1 cellular context compared by ENCODE assay signal in the genomic region with DNA sequence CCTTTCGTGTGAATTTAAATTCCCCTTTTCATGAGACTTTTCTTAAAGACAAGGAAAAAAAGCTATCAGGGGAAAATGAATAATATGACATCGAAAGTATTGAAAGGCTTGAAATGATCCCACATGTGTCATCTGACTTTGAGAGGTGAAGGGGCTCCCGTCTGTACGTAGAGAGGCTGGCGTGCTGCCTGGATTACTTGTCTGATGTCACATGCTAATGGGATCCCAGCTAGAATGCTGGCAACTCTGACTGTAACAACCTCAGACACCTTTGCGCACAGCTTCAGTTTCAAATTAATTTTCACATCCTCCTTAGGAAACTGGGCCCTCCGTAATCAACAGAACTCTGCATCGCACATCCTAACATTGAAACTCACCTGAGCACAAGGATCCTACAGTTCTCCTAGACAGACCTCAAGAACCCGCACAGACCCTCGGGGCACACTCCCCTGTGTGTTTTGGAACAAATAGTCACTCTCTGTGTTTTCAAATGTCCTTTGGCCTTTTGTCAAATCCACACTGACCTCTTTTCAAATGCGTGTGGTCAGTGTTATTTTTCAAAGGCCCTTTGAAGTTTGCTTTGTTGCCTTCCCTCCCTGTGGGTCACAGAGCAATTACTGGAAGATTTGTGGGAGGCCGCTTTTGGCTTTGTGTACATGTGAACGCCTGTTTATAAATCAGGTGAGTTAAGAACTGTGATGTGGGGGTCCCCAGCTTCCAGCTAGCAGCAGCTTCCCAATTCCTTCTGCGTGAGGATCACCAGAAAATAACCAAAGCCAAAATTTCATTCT.
TF ChIP-seq lines count a peak whose summit lies in the region.

No MANE protein-coding gene starts in this region.

TF ChIP-seq in HepG2, 621 proteins besides CTCF, POLR2A, EP300 and RAD21 (continued from another document and continues in another):
- TF ChIP-seq, protein P1, sequence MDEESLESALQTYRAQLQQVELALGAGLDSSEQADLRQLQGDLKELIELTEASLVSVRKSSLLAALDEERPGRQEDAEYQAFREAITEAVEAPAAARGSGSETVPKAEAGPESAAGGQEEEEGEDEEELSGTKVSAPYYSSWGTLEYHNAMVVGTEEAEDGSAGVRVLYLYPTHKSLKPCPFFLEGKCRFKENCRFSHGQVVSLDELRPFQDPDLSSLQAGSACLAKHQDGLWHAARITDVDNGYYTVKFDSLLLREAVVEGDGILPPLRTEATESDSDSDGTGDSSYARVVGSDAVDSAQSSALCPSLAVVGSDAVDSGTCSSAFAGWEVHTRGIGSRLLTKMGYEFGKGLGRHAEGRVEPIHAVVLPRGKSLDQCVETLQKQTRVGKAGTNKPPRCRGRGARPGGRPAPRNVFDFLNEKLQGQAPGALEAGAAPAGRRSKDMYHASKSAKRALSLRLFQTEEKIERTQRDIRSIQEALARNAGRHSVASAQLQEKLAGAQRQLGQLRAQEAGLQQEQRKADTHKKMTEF (CRISPR knock-in tag; IDR thresholded peaks at IDR 0.05): peak; percentile 98
- TF ChIP-seq ZKSCAN1 (IDR thresholded peaks at IDR 0.05; ENCODE audit: low read length) (0 out of 2 replicates have a peak, but pooled peaks have one; percentile 19), CCDC6 (CRISPR knock-in tag; IDR thresholded peaks at IDR 0.05) (0 out of 2 replicates have a peak, but pooled peaks have one; percentile 85), KLF13 (CRISPR knock-in tag; IDR thresholded peaks at IDR 0.05) (no peak), DPF2 (CRISPR knock-in tag; IDR thresholded peaks at IDR 0.05; ENCODE audit: borderline replicate concordance, low read depth) (peak; percentile 91), WIZ (CRISPR knock-in tag; IDR thresholded peaks at IDR 0.05) (peak; percentile 87; the same call in 1 of the 2 replicates), SMAD3 (CRISPR knock-in tag; IDR thresholded peaks at IDR 0.05) (peak; percentile 98), ZNF30 (CRISPR knock-in tag; IDR thresholded peaks at IDR 0.05) (no peak), NRL (CRISPR knock-in tag; IDR thresholded peaks at IDR 0.05; ENCODE audit: borderline replicate concordance) (no peak), DMAP1 (CRISPR knock-in tag; IDR thresholded peaks at IDR 0.05) (peak; percentile 80), ZBTB42 (CRISPR knock-in tag; IDR thresholded peaks at IDR 0.05) (no peak), RFXAP (CRISPR knock-in tag; IDR thresholded peaks at IDR 0.05; ENCODE audit: borderline replicate concordance) (peak; percentile 39)
- TF ChIP-seq, protein P2, sequence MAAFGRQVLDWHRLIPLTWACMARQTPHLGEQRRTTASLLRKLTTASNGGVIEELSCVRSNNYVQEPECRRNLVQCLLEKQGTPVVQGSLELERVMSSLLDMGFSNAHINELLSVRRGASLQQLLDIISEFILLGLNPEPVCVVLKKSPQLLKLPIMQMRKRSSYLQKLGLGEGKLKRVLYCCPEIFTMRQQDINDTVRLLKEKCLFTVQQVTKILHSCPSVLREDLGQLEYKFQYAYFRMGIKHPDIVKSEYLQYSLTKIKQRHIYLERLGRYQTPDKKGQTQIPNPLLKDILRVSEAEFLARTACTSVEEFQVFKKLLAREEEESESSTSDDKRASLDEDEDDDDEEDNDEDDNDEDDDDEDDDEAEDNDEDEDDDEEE (CRISPR knock-in tag; IDR thresholded peaks at IDR 0.05): no peak; the same call in 1 of the 2 replicates
- TF ChIP-seq, protein P3, sequence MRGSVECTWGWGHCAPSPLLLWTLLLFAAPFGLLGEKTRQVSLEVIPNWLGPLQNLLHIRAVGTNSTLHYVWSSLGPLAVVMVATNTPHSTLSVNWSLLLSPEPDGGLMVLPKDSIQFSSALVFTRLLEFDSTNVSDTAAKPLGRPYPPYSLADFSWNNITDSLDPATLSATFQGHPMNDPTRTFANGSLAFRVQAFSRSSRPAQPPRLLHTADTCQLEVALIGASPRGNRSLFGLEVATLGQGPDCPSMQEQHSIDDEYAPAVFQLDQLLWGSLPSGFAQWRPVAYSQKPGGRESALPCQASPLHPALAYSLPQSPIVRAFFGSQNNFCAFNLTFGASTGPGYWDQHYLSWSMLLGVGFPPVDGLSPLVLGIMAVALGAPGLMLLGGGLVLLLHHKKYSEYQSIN (CRISPR knock-in tag; IDR thresholded peaks at IDR 0.05; ENCODE audit: borderline replicate concordance): no peak
- TF ChIP-seq, protein P4, sequence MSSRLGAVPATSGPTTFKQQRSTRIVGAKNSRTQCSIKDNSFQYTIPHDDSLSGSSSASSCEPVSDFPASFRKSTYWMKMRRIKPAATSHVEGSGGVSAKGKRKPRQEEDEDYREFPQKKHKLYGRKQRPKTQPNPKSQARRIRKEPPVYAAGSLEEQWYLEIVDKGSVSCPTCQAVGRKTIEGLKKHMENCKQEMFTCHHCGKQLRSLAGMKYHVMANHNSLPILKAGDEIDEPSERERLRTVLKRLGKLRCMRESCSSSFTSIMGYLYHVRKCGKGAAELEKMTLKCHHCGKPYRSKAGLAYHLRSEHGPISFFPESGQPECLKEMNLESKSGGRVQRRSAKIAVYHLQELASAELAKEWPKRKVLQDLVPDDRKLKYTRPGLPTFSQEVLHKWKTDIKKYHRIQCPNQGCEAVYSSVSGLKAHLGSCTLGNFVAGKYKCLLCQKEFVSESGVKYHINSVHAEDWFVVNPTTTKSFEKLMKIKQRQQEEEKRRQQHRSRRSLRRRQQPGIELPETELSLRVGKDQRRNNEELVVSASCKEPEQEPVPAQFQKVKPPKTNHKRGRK (CRISPR knock-in tag; IDR thresholded peaks at IDR 0.05): no peak
- TF ChIP-seq, protein P5, sequence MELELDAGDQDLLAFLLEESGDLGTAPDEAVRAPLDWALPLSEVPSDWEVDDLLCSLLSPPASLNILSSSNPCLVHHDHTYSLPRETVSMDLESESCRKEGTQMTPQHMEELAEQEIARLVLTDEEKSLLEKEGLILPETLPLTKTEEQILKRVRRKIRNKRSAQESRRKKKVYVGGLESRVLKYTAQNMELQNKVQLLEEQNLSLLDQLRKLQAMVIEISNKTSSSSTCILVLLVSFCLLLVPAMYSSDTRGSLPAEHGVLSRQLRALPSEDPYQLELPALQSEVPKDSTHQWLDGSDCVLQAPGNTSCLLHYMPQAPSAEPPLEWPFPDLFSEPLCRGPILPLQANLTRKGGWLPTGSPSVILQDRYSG (CRISPR knock-in tag; IDR thresholded peaks at IDR 0.05): no peak; the same call in 1 of the 2 replicates
- TF ChIP-seq, protein P6, sequence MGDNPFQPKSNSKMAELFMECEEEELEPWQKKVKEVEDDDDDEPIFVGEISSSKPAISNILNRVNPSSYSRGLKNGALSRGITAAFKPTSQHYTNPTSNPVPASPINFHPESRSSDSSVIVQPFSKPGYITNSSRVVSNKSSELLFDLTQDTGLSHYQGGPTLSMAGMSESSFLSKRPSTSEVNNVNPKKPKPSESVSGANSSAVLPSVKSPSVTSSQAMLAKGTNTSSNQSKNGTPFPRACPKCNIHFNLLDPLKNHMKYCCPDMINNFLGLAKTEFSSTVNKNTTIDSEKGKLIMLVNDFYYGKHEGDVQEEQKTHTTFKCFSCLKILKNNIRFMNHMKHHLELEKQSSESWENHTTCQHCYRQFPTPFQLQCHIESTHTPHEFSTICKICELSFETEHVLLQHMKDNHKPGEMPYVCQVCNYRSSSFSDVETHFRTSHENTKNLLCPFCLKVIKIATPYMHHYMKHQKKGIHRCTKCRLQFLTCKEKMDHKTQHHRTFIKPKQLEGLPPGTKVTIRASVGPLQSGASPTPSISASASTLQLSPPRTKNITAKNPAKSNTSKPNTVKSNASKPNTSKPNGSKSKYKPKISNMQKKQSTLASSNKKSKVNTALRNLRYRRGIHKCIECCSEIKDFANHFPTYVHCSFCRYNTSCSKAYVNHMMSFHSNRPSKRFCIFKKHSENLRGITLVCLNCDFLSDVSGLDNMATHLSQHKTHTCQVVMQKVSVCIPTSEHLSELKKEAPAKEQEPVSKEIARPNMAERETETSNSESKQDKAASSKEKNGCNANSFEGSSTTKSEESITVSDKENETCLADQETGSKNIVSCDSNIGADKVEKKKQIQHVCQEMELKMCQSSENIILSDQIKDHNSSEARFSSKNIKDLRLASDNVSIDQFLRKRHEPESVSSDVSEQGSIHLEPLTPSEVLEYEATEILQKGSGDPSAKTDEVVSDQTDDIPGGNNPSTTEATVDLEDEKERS (CRISPR knock-in tag; IDR thresholded peaks at IDR 0.05): peak; percentile 56; the same call in 1 of the 2 replicates
- TF ChIP-seq, protein P7, sequence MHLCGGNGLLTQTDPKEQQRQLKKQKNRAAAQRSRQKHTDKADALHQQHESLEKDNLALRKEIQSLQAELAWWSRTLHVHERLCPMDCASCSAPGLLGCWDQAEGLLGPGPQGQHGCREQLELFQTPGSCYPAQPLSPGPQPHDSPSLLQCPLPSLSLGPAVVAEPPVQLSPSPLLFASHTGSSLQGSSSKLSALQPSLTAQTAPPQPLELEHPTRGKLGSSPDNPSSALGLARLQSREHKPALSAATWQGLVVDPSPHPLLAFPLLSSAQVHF (CRISPR knock-in tag; IDR thresholded peaks at IDR 0.05): no peak
- TF ChIP-seq, protein P8, sequence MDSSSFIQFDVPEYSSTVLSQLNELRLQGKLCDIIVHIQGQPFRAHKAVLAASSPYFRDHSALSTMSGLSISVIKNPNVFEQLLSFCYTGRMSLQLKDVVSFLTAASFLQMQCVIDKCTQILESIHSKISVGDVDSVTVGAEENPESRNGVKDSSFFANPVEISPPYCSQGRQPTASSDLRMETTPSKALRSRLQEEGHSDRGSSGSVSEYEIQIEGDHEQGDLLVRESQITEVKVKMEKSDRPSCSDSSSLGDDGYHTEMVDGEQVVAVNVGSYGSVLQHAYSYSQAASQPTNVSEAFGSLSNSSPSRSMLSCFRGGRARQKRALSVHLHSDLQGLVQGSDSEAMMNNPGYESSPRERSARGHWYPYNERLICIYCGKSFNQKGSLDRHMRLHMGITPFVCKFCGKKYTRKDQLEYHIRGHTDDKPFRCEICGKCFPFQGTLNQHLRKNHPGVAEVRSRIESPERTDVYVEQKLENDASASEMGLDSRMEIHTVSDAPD (CRISPR knock-in tag; IDR thresholded peaks at IDR 0.05): peak; percentile 66; the same call in 1 of the 2 replicates
- TF ChIP-seq, protein P9, sequence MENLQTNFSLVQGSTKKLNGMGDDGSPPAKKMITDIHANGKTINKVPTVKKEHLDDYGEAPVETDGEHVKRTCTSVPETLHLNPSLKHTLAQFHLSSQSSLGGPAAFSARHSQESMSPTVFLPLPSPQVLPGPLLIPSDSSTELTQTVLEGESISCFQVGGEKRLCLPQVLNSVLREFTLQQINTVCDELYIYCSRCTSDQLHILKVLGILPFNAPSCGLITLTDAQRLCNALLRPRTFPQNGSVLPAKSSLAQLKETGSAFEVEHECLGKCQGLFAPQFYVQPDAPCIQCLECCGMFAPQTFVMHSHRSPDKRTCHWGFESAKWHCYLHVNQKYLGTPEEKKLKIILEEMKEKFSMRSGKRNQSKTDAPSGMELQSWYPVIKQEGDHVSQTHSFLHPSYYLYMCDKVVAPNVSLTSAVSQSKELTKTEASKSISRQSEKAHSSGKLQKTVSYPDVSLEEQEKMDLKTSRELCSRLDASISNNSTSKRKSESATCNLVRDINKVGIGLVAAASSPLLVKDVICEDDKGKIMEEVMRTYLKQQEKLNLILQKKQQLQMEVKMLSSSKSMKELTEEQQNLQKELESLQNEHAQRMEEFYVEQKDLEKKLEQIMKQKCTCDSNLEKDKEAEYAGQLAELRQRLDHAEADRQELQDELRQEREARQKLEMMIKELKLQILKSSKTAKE (CRISPR knock-in tag; IDR thresholded peaks at IDR 0.05; ENCODE audit: borderline replicate concordance): peak; percentile 91
- TF ChIP-seq, protein P10, sequence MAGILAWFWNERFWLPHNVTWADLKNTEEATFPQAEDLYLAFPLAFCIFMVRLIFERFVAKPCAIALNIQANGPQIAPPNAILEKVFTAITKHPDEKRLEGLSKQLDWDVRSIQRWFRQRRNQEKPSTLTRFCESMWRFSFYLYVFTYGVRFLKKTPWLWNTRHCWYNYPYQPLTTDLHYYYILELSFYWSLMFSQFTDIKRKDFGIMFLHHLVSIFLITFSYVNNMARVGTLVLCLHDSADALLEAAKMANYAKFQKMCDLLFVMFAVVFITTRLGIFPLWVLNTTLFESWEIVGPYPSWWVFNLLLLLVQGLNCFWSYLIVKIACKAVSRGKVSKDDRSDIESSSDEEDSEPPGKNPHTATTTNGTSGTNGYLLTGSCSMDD (CRISPR knock-in tag; IDR thresholded peaks at IDR 0.05): no peak
- TF ChIP-seq, protein P11, sequence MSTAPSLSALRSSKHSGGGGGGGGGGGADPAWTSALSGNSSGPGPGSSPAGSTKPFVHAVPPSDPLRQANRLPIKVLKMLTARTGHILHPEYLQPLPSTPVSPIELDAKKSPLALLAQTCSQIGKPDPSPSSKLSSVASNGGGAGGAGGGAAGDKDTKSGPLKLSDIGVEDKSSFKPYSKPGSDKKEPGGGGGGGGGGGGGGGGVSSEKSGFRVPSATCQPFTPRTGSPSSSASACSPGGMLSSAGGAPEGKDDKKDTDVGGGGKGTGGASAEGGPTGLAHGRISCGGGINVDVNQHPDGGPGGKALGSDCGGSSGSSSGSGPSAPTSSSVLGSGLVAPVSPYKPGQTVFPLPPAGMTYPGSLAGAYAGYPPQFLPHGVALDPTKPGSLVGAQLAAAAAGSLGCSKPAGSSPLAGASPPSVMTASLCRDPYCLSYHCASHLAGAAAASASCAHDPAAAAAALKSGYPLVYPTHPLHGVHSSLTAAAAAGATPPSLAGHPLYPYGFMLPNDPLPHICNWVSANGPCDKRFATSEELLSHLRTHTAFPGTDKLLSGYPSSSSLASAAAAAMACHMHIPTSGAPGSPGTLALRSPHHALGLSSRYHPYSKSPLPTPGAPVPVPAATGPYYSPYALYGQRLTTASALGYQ (CRISPR knock-in tag; IDR thresholded peaks at IDR 0.05): peak; percentile 99
- TF ChIP-seq, protein P12, sequence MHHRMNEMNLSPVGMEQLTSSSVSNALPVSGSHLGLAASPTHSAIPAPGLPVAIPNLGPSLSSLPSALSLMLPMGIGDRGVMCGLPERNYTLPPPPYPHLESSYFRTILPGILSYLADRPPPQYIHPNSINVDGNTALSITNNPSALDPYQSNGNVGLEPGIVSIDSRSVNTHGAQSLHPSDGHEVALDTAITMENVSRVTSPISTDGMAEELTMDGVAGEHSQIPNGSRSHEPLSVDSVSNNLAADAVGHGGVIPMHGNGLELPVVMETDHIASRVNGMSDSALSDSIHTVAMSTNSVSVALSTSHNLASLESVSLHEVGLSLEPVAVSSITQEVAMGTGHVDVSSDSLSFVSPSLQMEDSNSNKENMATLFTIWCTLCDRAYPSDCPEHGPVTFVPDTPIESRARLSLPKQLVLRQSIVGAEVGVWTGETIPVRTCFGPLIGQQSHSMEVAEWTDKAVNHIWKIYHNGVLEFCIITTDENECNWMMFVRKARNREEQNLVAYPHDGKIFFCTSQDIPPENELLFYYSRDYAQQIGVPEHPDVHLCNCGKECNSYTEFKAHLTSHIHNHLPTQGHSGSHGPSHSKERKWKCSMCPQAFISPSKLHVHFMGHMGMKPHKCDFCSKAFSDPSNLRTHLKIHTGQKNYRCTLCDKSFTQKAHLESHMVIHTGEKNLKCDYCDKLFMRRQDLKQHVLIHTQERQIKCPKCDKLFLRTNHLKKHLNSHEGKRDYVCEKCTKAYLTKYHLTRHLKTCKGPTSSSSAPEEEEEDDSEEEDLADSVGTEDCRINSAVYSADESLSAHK (CRISPR knock-in tag; IDR thresholded peaks at IDR 0.05; ENCODE audit: borderline replicate concordance): 0 out of 2 replicates have a peak, but pooled peaks have one; percentile 29
